In the genomic region with DNA sequence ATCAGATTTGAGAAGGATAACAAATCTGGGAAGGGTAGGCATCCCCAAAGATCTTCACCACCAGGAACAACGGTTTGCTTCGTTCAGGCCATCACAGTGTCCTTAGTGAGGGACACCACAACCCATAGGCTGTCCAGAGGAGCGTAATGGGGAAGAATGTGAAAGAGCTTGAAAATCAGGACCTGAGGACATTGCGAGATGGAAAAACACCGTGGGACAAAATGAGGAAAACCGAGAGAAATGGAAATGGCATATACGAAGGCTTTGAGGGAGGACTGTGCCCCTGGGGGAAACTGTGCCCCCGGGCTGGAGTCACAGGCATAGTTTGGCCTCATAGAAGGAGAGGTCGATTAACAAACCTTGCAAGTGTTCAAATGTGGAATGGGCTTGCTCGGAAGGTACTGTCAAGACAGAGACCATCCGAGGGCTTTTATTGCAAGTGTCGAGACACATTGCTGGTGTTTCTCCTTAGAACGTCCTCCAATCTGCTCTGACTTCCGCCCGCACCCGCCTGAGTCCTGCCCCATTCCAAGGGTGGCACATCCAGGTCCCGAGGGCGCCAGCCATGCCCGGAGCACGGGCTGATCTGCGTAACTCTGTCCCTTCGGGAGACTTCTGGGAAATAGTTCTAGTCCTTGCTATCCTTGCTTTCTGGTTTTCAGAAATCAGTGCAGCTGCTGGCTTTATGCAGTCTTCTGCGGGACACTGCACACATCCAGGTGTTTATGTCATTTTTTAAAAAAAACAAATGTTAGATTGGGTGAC, we compare ENCODE assay signal across 8 cellular contexts.
DNase-seq lines count a peak whose midpoint lies in the region; ATAC-seq and TF ChIP-seq lines count a peak whose summit lies in the region.

No MANE protein-coding gene starts in this region.

- peak overlapping the region; percentile 62 for H3K9ac ChIP-seq in MM.1S (ENCODE audit: low read length)
- peak overlapping the region; percentile 78 to 89 for H3K9ac ChIP-seq in stomach smooth muscle (ENCODE audit: low read length in 2 of 2)

- no peaks in the 10 kb centered on the region for H3K9me2 ChIP-seq in MM.1S (replicated peaks; ENCODE audit: insufficient read depth, low read length)

- H4K20me1 ChIP-seq in MM.1S (ENCODE audit: insufficient read depth, low read length), result no peaks in the 10 kb centered on the region

- peak overlapping the region; percentile 25; the same call in 1 of the 2 replicates for H3K27ac ChIP-seq in MM.1S (ENCODE audit: low read length)
- peak overlapping the region; percentile 95 for H3K27ac ChIP-seq in epithelial cell of prostate
- peak overlapping the region; percentile 88 for H3K27ac ChIP-seq in stomach smooth muscle (ENCODE audit: low read length)

- H3K4me3 ChIP-seq in MM.1S (ENCODE audit: low read length) (peak overlapping the region; percentile 76), stomach smooth muscle (ENCODE audit: low read length in 2 of 2) (peak overlapping the region; percentile 62 to 84)

- no peaks in the 10 kb centered on the region for H3K27me3 ChIP-seq in MM.1S (replicated peaks; ENCODE audit: insufficient read depth, low read length)
- H3K27me3 ChIP-seq in stomach smooth muscle (ENCODE audit: control insufficient read depth in 1 of 2, insufficient read depth in 2 of 2, low read length in 2 of 2), result no peaks in the 10 kb centered on the region

- no peaks in the 10 kb centered on the region for H3K4me1 ChIP-seq in MM.1S (ENCODE audit: low read length)
- peaks cover 7% of the 10 kb centered on the region for H3K4me1 ChIP-seq in stomach smooth muscle (ENCODE audit: control insufficient read depth, insufficient read depth, low read length)

- H3K79me2 ChIP-seq in MM.1S (ENCODE audit: low read length), result peaks cover 34% of the 10 kb centered on the region

- H3K4me2 ChIP-seq in MM.1S (ENCODE audit: low read depth, low read length), result peak overlapping the region; percentile 86

- TF ChIP-seq CTCF in MM.1S (IDR thresholded peaks at IDR 0.05; ENCODE audit: low read length), result no peak

- peak; percentile 14 for ATAC-seq in GM21825 (IDR thresholded peaks at IDR 0.05; ENCODE audit: unreplicated experiment)

- no peaks in the 10 kb centered on the region for H3K9me3 ChIP-seq in MM.1S (replicated peaks; ENCODE audit: insufficient read depth, low read length)
- H3K9me3 ChIP-seq in stomach smooth muscle (ENCODE audit: control insufficient read depth in 2 of 2, low read length in 2 of 2), result no peaks in the 10 kb centered on the region

- no peaks in the 10 kb centered on the region for H3F3A ChIP-seq in MM.1S (ENCODE audit: insufficient read depth, low read length)

- DNase-seq in EH (ENCODE audit: low read depth) (peak; percentile 57), MM.1S (peak; percentile 8), epithelial cell of prostate (ENCODE audit: low read depth, low spot score) (no peak), midbrain (lab: John Stamatoyannopoulos, UW) (peak; percentile 41)
- DNase-seq in activated CD4-positive, alpha-beta T cell treated with anti-CD3 and anti-CD28 coated beads, Interleukin-2, amount 50 U/mL, for 48 hours, result peak; percentile 35 to 54
- DNase-seq in activated CD4-positive, CD25-positive, alpha-beta regulatory T cell (lab: John Stamatoyannopoulos, UW), result no peak

- H2AFZ ChIP-seq in MM.1S (ENCODE audit: low read length), result peak overlapping the region; percentile 87

- no peaks in the 10 kb centered on the region for H3K36me3 ChIP-seq in MM.1S (replicated peaks; ENCODE audit: insufficient read depth, low read length)
- no peaks in the 10 kb centered on the region for H3K36me3 ChIP-seq in stomach smooth muscle (ENCODE audit: control insufficient read depth in 2 of 2, insufficient read depth in 2 of 2, low read length in 2 of 2)

Comparison
In these comparisons a context has a peak if more than half of its experiments do, and no peak if none do; other contexts are left out.
1. DNase-seq: peak in EH (single experiment), MM.1S (single experiment), activated CD4-positive, alpha-beta T cell treated with anti-CD3 and anti-CD28 coated beads, Interleukin-2, amount 50 U/mL, for 48 hours (2 of 2) and midbrain (single experiment); none in epithelial cell of prostate (single experiment) and activated CD4-positive, CD25-positive, alpha-beta regulatory T cell (0 of 4).
2. H3K27ac ChIP-seq: peak in every context shown above with its lines; median percentile 95 in epithelial cell of prostate; 88 in stomach smooth muscle; 25 in MM.1S.